ENCODE assay signal across 15 cellular contexts in the genomic region with DNA sequence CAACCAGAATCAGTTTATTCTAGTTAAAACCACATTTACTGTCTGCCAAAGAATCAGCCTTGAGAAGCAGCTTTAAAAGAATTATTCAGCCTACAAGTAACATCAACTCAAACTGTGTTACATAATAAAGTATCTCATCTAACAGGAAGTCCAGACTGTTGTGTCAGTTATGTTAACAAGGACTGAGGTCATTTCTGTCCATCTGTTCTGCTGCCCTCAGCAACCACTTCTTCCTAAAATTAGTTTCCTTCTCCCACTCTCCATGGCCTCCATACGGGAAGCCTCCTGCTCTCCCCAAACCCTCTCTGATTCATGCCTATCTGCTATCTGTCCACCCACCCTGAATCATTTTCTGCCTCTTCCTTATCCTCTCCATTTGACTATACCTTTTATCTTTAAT.
DNase-seq lines count a peak whose midpoint lies in the region; ATAC-seq, FAIRE-seq and TF ChIP-seq lines count a peak whose summit lies in the region.
"Had no signal": no experiment of that assay in that cellular context is flagged by ENCODE, and none has a peak within 500 bp of the region (broad histone marks: within the 10 kb centered on the region; RNA-seq: fewer than 3 reads in every experiment).

No MANE protein-coding gene starts in this region.

- H3K9ac ChIP-seq in astrocyte (ENCODE audit: low read length) = peak overlapping the region; percentile 17

- H3K79me2 ChIP-seq in astrocyte (ENCODE audit: insufficient read depth, low read length) = no peaks in the 10 kb centered on the region

- H3K27me3 Mint-ChIP-seq in astrocyte (ENCODE audit: low read depth, unreplicated experiment) (no peaks in the 10 kb centered on the region), T-cell (peaks cover 0 to 3% of the 10 kb centered on the region in 2 donors)
- no peaks in the 10 kb centered on the region for H3K27me3 Mint-ChIP-seq in CD8-positive, alpha-beta T cell (ENCODE audit: low read depth)

- intact Hi-C loops in CD8-positive, alpha-beta T cell (cut with DNase I, micrococcal nuclease) = no loop called here

- peak overlapping the region; percentile 56 for H3K27ac ChIP-seq in astrocyte (ENCODE audit: low read depth, low read length)
- no peak overlapping the region for H3K27ac ChIP-seq in CD8-positive, alpha-beta T cell (ENCODE audit: low read depth, low read length)
- H3K27ac ChIP-seq: cardiac muscle cell had no signal

- H3K27ac Mint-ChIP-seq in astrocyte (ENCODE audit: unreplicated experiment) (peak overlapping the region; percentile 62), T-cell (no peak overlapping the region)
- no peak overlapping the region for H3K27ac Mint-ChIP-seq in CD8-positive, alpha-beta T cell

- peaks cover 49% of the 10 kb centered on the region for H3K4me1 ChIP-seq in astrocyte (ENCODE audit: insufficient read depth, low read length)
- no peaks in the 10 kb centered on the region for H3K4me1 ChIP-seq in CD8-positive, alpha-beta T cell (ENCODE audit: insufficient read depth, low read length)

- ATAC-seq in T-cell (replicated peaks in 1 of 4) = no peak
- ATAC-seq in GM18909 (IDR thresholded peaks at IDR 0.05; ENCODE audit: poor library complexity, unreplicated experiment) = no peak
- ATAC-seq in CD8-positive, alpha-beta T cell = no peak
- ATAC-seq: left colon had no signal

- DNase-seq in DMS53 (lab: John Stamatoyannopoulos, UW) (peak; percentile 54), HT1080 (ENCODE audit: low read depth) (peak; percentile 25), astrocyte (ENCODE audit: low read depth) (peak; percentile 88), lung microvascular endothelial cell (ENCODE audit: low read depth in 2 of 2) (peak; percentile 5 to 40), T-cell (no peak), nucleus accumbens (lab: John Stamatoyannopoulos, UW) (no peak)
- DNase-seq in CD8-positive, alpha-beta T cell = no peak
- DNase-seq: activated CD8-positive, alpha-beta memory T cell treated with anti-CD3 and anti-CD28 coated beads for 24 hours; activated naive CD4-positive, alpha-beta T cell treated with Interleukin-2 at 50 U/mL for 16 hours; left colon; NCI-H526 treated with DMSO at 0.1 percent for 48 hours had no signal

- no peaks in the 10 kb centered on the region for H3K36me3 Mint-ChIP-seq in astrocyte (ENCODE audit: low read depth, unreplicated experiment)
- H3K36me3 Mint-ChIP-seq in T-cell = no peaks in the 10 kb centered on the region
- H3K36me3 Mint-ChIP-seq in CD8-positive, alpha-beta T cell = no peaks in the 10 kb centered on the region
- H3K36me3 Mint-ChIP-seq: CD14-positive monocyte, IgD-negative memory B cell had no signal

- H3K9me3 ChIP-seq in astrocyte (ENCODE audit: insufficient read depth, low read depth, low read length) = no peaks in the 10 kb centered on the region
- no peaks in the 10 kb centered on the region for H3K9me3 ChIP-seq in CD8-positive, alpha-beta T cell (ENCODE audit: low read length)

- POLR2A ChIA-PET in T-cell (lab: Charles Lee) = no interaction called here
- POLR2A ChIA-PET in CD8-positive, alpha-beta T cell (lab: Charles Lee) = no interaction called here

- H2AFZ ChIP-seq in astrocyte (ENCODE audit: low read depth, low read length) = no peak overlapping the region

- CTCF ChIA-PET in T-cell (lab: Charles Lee) = no interaction called here
- CTCF ChIA-PET in CD8-positive, alpha-beta T cell (lab: Charles Lee) = no interaction called here

- TF ChIP-seq CTCF in astrocyte (IDR thresholded peaks at IDR 0.05; ENCODE audit: insufficient read depth, low read depth, low read length) = no peak
- TF ChIP-seq CTCF in CD8-positive, alpha-beta T cell (IDR thresholded peaks at IDR 0.05) = no peak

- H3K9me3 Mint-ChIP-seq in astrocyte (ENCODE audit: unreplicated experiment) (no peaks in the 10 kb centered on the region), T-cell (no peaks in the 10 kb centered on the region)
- H3K9me3 Mint-ChIP-seq in CD8-positive, alpha-beta T cell = peaks cover 2% of the 10 kb centered on the region

- H3K4me2 ChIP-seq in astrocyte (ENCODE audit: low read length) = peak overlapping the region; percentile 46

- no peaks in the 10 kb centered on the region for H3K36me3 ChIP-seq in astrocyte (ENCODE audit: insufficient read depth, low read length)
- no peaks in the 10 kb centered on the region for H3K36me3 ChIP-seq in CD8-positive, alpha-beta T cell (ENCODE audit: insufficient read depth, low read length)
- H3K36me3 ChIP-seq: cardiac muscle cell had no signal

- peaks cover 43% of the 10 kb centered on the region for H3K4me1 Mint-ChIP-seq in astrocyte (ENCODE audit: low read depth, unreplicated experiment)
- H3K4me1 Mint-ChIP-seq in T-cell = no peaks in the 10 kb centered on the region
- peaks cover 1% of the 10 kb centered on the region for H3K4me1 Mint-ChIP-seq in CD8-positive, alpha-beta T cell (ENCODE audit: low read depth)

- H3K4me3 ChIP-seq in astrocyte (ENCODE audit: insufficient read depth, low read depth, low read length) = no peak overlapping the region
- H3K4me3 ChIP-seq in CD8-positive, alpha-beta T cell (ENCODE audit: low read depth, low read length) = no peak overlapping the region
- H3K4me3 ChIP-seq: cardiac muscle cell had no signal

- H3K4me3 Mint-ChIP-seq in astrocyte (ENCODE audit: unreplicated experiment) (no peak overlapping the region), T-cell (no peak overlapping the region)
- H3K4me3 Mint-ChIP-seq in CD8-positive, alpha-beta T cell = no peak overlapping the region
- H3K4me3 Mint-ChIP-seq: CD14-positive monocyte, IgD-negative memory B cell had no signal

- no peaks in the 10 kb centered on the region for H4K20me1 ChIP-seq in astrocyte (ENCODE audit: insufficient read depth, low read length)

- FAIRE-seq in astrocyte (lab: Jason Lieb, UNC) = peak; percentile 86

- no peaks in the 10 kb centered on the region for H3K27me3 ChIP-seq in astrocyte (ENCODE audit: insufficient read depth, low read length)
- no peaks in the 10 kb centered on the region for H3K27me3 ChIP-seq in CD8-positive, alpha-beta T cell (ENCODE audit: insufficient read depth, low read length)
- H3K27me3 ChIP-seq: cardiac muscle cell had no signal

Comparison
In these comparisons a context has a peak if more than half of its experiments do, and no peak if none do; other contexts are left out.
1. DNase-seq: peak in DMS53 (single experiment), HT1080 (single experiment), astrocyte (single experiment) and lung microvascular endothelial cell (2 of 2); none in T-cell (0 of 34), nucleus accumbens (0 of 56) and CD8-positive, alpha-beta T cell (0 of 7).